Comparison of ENCODE assay signal across 8 cellular contexts in the genomic region with DNA sequence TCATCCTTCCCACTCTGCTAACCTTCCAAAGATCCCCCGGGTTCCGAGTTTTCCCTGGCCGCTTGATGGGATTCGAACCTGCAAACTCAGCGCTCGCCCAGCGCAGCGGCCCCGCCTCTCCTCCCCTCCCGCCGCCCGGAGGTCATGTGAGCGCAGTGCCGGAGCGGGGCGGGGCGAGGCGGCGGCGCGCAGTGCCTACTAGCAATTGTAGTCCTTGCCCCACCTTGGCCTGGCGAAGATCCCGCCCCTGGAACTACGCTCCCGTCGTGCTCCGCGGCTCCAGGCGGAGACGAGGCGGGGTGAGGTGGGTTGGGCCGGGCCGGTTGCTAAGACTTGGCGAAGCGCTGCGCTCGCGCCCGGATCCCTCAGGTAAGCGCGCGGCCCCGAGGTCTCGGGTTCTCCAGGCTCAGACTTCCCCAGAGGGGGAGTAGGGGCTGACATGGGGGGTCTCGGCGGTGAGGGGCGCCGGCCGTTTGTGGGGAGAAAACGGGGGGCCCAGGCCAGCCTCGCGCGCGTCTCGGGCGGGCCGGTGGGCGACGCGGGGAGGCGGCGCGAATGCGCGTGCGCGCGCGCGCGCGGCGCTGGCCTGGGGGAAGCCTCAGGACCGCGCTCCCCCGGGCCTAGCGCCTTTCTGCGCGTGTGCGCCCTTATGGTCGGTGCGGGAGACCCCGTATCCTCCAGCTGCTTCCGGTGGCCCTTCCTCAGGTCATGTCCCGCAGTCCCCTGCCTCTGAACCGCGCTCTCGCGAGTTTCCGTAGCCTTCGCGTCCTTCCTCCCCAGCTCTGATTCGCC. TPM values are rescaled to one million over a fixed set of nuclear protein-coding genes. Genes with fewer than 3 reads are reported as not detected.
DNase-seq lines count a peak whose midpoint lies in the region; ATAC-seq, FAIRE-seq and TF ChIP-seq lines count a peak whose summit lies in the region.

A gene (plus strand): TSS at position 329 of the 792 bp plus-strand sequence. CDS start 6,649 bp downstream, outside the sequence.
A gene with protein sequence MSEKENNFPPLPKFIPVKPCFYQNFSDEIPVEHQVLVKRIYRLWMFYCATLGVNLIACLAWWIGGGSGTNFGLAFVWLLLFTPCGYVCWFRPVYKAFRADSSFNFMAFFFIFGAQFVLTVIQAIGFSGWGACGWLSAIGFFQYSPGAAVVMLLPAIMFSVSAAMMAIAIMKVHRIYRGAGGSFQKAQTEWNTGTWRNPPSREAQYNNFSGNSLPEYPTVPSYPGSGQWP (plus strand): TSS at position 329 of the 792 bp plus-strand sequence. CDS start 9,621 bp downstream, outside the sequence.

- peak within 1 kb of the TSS; percentile 89 for H3K27ac ChIP-seq in hepatocyte

- no peaks in the 10 kb centered on the region for H3K9me2 ChIP-seq in hepatocyte (replicated peaks; ENCODE audit: insufficient read depth)

- TF ChIP-seq CTCF in astrocyte of the spinal cord (IDR thresholded peaks at IDR 0.05; ENCODE audit: low read depth, low read length), result no peak
- no peak for TF ChIP-seq CTCF in hepatocyte (IDR thresholded peaks at IDR 0.05; ENCODE audit: poor library complexity)

- peak within 1 kb of the TSS; percentile 68 for H3K4me3 ChIP-seq in astrocyte of the spinal cord (ENCODE audit: low read depth, low read length)
- H3K4me3 ChIP-seq in hepatocyte, result peak within 1 kb of the TSS; percentile 41

- H3K27me3 ChIP-seq in hepatocyte, result no peaks in the 10 kb centered on the region

- H4K20me1 ChIP-seq in hepatocyte (ENCODE audit: insufficient read depth, poor library complexity, severe bottlenecking), result peaks cover 23% of the 10 kb centered on the region

- no peaks in the 10 kb centered on the region for H3K9me3 ChIP-seq in hepatocyte (ENCODE audit: low read depth)

- WGBS in hepatocyte (ENCODE audit: low lambda C conversion rate, missing lambda C conversion rate), result 3% methylated on average over 63 of the region's 93 CpGs

- FAIRE-seq in GM18507 (lab: Jason Lieb, UNC), result peak; percentile 99

- peak within 1 kb of the TSS; percentile 53 for H2AFZ ChIP-seq in hepatocyte

- H3K4me2 ChIP-seq in hepatocyte, result peak within 1 kb of the TSS; percentile 94

- DNase-seq in GM18507 (ENCODE audit: extremely low spot score, insufficient read length, low read depth) (peak; percentile 88), NCI-H2081 treated with DMSO at 0.1 percent for 48 hours (lab: John Stamatoyannopoulos, UW) (peak; percentile 82), T1000 (lab: John Stamatoyannopoulos, UW) (peak; percentile 99), astrocyte of the spinal cord (ENCODE audit: low read depth, low spot score) (peak; percentile 99), hepatocyte (ENCODE audit: low spot score) (peak; percentile 99), renal cortical epithelial cell (ENCODE audit: low read depth) (peak; percentile 92)

- H3K4me1 ChIP-seq in hepatocyte (ENCODE audit: insufficient read depth), result peaks cover 15% of the 10 kb centered on the region

- H3K36me3 ChIP-seq in hepatocyte (replicated peaks; ENCODE audit: insufficient read depth, low read depth), result no peaks in the 10 kb centered on the region

- peaks cover 47% of the 10 kb centered on the region for H3K79me2 ChIP-seq in hepatocyte

- peak; percentile 79 for ATAC-seq in HG03039 (IDR thresholded peaks at IDR 0.05; ENCODE audit: unreplicated experiment)
- no peak for ATAC-seq in GM18870 (IDR thresholded peaks at IDR 0.05; ENCODE audit: unreplicated experiment)

- in situ Hi-C loops in astrocyte of the spinal cord (cut with HindIII; ENCODE audit: low sequenced_read_pairs), result no loop called here

RNA-seq across cellular contexts. Expression of the first gene that starts in this region (rescaled TPM):
- 2.4 and 5.3 TPM in 2 replicates for total RNA-seq in hepatocyte
- 11.0 and 11.6 TPM in 2 replicates for polyA plus RNA-seq in hepatocyte
- 2.6 and 6.5 TPM in 2 replicates for total RNA-seq in renal cortical epithelial cell

RNA-seq across cellular contexts. Expression of the second gene that starts in this region (rescaled TPM):
- 69.3 and 77.2 TPM in 2 replicates for total RNA-seq in hepatocyte
- polyA plus RNA-seq in hepatocyte, result 89.8 and 103 TPM in 2 replicates
- total RNA-seq in renal cortical epithelial cell, result 45.5 and 135 TPM in 2 replicates
